Comparison of ENCODE assay signal across 8 cellular contexts in the genomic region with DNA sequence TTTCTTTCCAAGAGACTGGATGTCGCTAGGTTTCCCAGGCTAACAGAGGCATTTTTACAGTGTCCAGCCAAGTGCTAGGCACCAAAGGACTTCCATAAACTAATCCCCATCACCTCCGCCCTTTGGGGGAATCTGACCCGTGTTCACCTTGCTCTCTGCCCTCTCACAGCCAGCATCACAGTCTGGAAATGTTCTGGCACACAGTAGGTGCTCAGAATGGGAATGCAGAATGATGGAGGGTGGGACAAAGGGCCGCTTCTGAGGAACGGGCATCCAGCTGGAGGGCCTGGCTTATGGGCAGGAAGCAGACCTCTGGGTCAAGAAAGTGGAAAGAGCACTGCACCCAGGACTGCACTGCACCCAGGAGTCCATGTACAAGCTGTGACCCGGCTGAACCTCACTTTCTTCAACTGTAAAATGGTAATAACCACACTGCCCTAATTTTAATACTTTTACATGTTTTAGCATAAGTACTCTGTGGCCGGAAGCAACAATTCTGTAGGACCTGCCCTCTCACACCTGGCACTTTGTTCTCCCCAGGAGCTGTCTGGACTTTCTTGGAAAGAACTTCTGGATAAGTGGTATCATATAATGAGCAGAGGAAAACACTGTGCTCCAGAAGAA. TPM values are rescaled to one million over a fixed set of nuclear protein-coding genes. Genes with fewer than 3 reads are reported as not detected.
DNase-seq lines count a peak whose midpoint lies in the region; ATAC-seq and TF ChIP-seq lines count a peak whose summit lies in the region.

No MANE protein-coding gene starts in this region.

- H3K27ac ChIP-seq in thoracic aorta, result peak overlapping the region; percentile 83 to 84

- TF ChIP-seq CTCF in thoracic aorta (IDR thresholded peaks at IDR 0.05), result no peak

- no peak for ATAC-seq in activated naive CD4-positive, alpha-beta T cell treated with anti-CD3 and anti-CD28 coated beads, Interleukin-2, amount 50 U/mL, for 72 hours
- ATAC-seq in left lobe of liver (no peak), thoracic aorta (ENCODE audit: insufficient number of reproducible peaks, low FRiP score, low read depth) (no peak), HG02678 (IDR thresholded peaks at IDR 0.05; ENCODE audit: unreplicated experiment) (no peak)

- H3K36me3 Mint-ChIP-seq in activated CD4-positive, alpha-beta T cell treated with anti-CD3 and anti-CD28 coated beads, Interleukin-2, amount 10 ng/mL, durations not matched to agents 7 days and 5 days (ENCODE audit: low read depth), result peaks cover 6% of the 10 kb centered on the region
- H3K36me3 Mint-ChIP-seq in activated naive CD4-positive, alpha-beta T cell treated with anti-CD3 and anti-CD28 coated beads, Interleukin-2, amount 50 U/mL, for 72 hours, result no peaks in the 10 kb centered on the region

- no peaks in the 10 kb centered on the region for H3K9me3 Mint-ChIP-seq in activated CD4-positive, alpha-beta T cell treated with anti-CD3 and anti-CD28 coated beads, Interleukin-2, amount 10 ng/mL, durations not matched to agents 7 days and 5 days
- H3K9me3 Mint-ChIP-seq in activated naive CD4-positive, alpha-beta T cell treated with anti-CD3 and anti-CD28 coated beads, Interleukin-2, amount 50 U/mL, for 72 hours, result no peaks in the 10 kb centered on the region

- CTCF ChIA-PET in activated CD4-positive, alpha-beta T cell treated with anti-CD3 and anti-CD28 coated beads, Interleukin-2, amount 10 ng/mL, durations not matched to agents 7 days and 5 days (lab: Charles Lee), result interaction anchor here (0.8 to 1.6 kb wide), 12 partner anchors 10 to 322 kb away, joined by 3 to 6 read pairs (median 4); partner anchors contain the start of gene SEC11A

- peaks cover 4 to 21% of the 10 kb centered on the region in 2 donors for H3K4me1 ChIP-seq in thoracic aorta (ENCODE audit: control insufficient read depth in 1 of 2, low read depth in 2 of 2)

- H3K27me3 ChIP-seq in thoracic aorta (replicated peaks; ENCODE audit: insufficient read depth), result no peaks in the 10 kb centered on the region

- H3K4me3 ChIP-seq in thoracic aorta, result peak overlapping the region; percentile 77

- no peaks in the 10 kb centered on the region for H3K27me3 Mint-ChIP-seq in activated CD4-positive, alpha-beta T cell treated with anti-CD3 and anti-CD28 coated beads, Interleukin-2, amount 10 ng/mL, durations not matched to agents 7 days and 5 days

- no peaks in the 10 kb centered on the region for H3K36me3 ChIP-seq in thoracic aorta

- no peak for DNase-seq in activated CD4-positive, alpha-beta T cell treated with anti-CD3 and anti-CD28 coated beads, Interleukin-2, amount 10 ng/mL, durations not matched to agents 7 days and 5 days
- DNase-seq in activated CD4-positive, alpha-beta T cell treated with anti-CD3 and anti-CD28 coated beads, Interleukin-2, amount 50 U/mL, for 48 hours, result no peak
- DNase-seq in activated naive CD4-positive, alpha-beta T cell treated with anti-CD3 and anti-CD28 coated beads, Interleukin-2, amount 50 U/mL, for 72 hours (ENCODE audit: low spot score in 2 of 2), result no peak
- peak; percentile 44 for DNase-seq in left lobe of liver (ENCODE audit: low spot score)
- DNase-seq in thoracic aorta (ENCODE audit: low spot score), result no peak
- DNase-seq in D341Med (ENCODE audit: low spot score), result no peak
- DNase-seq in activated gamma-delta T cell (lab: John Stamatoyannopoulos, UW), result no peak

- peak overlapping the region; percentile 88 for H3K27ac Mint-ChIP-seq in activated CD4-positive, alpha-beta T cell treated with anti-CD3 and anti-CD28 coated beads, Interleukin-2, amount 10 ng/mL, durations not matched to agents 7 days and 5 days
- H3K27ac Mint-ChIP-seq in activated naive CD4-positive, alpha-beta T cell treated with anti-CD3 and anti-CD28 coated beads, Interleukin-2, amount 50 U/mL, for 72 hours, result peak overlapping the region; percentile 72 to 92

- H3K4me1 Mint-ChIP-seq in activated CD4-positive, alpha-beta T cell treated with anti-CD3 and anti-CD28 coated beads, Interleukin-2, amount 10 ng/mL, durations not matched to agents 7 days and 5 days, result peaks cover 36% of the 10 kb centered on the region

- no peaks in the 10 kb centered on the region for H3K9me3 ChIP-seq in thoracic aorta

- H3K4me3 Mint-ChIP-seq in activated CD4-positive, alpha-beta T cell treated with anti-CD3 and anti-CD28 coated beads, Interleukin-2, amount 10 ng/mL, durations not matched to agents 7 days and 5 days, result peak overlapping the region; percentile 73

- POLR2A ChIA-PET in activated CD4-positive, alpha-beta T cell treated with anti-CD3 and anti-CD28 coated beads, Interleukin-2, amount 10 ng/mL, durations not matched to agents 7 days and 5 days (lab: Charles Lee), result interaction anchor here (0.7 to 1.0 kb wide), 3 partner anchors 10 to 28 kb away, joined by 4 to 7 read pairs (median 7); no protein-coding TSS in a partner anchor

RNA-seq across cellular contexts. Expression of gene NMB, which starts 0.9 kb away (rescaled TPM):
- 1 to 10 TPM; 2.8 to 3.8 TPM for total RNA-seq in activated CD4-positive, alpha-beta T cell treated with anti-CD3 and anti-CD28 coated beads, Interleukin-2, amount 10 ng/mL, durations not matched to agents 7 days and 5 days
- total RNA-seq in activated naive CD4-positive, alpha-beta T cell treated with anti-CD3 and anti-CD28 coated beads, Interleukin-2, amount 50 U/mL, for 72 hours, result 1 to 10 TPM; 1.9 to 9.4 TPM
- total RNA-seq in left lobe of liver (0.58 TPM), thoracic aorta (1 to 10 TPM; 2.9 to 8.0 TPM)

RNA-seq across cellular contexts. Expression of gene WDR73, which starts 4.8 kb away (rescaled TPM):
- total RNA-seq in activated CD4-positive, alpha-beta T cell treated with anti-CD3 and anti-CD28 coated beads, Interleukin-2, amount 10 ng/mL, durations not matched to agents 7 days and 5 days, result 10 to 100 TPM; 22.1 to 23.8 TPM
- total RNA-seq in activated naive CD4-positive, alpha-beta T cell treated with anti-CD3 and anti-CD28 coated beads, Interleukin-2, amount 50 U/mL, for 72 hours, result 10 to 100 TPM in 1 of 2 donors, 1 to 10 TPM in 1; 6.9 to 17.5 TPM
- total RNA-seq in left lobe of liver (9.5 TPM), thoracic aorta (10 to 100 TPM; 30.7 to 34.3 TPM)

RNA-seq across cellular contexts. Expression of gene SEC11A, which starts 57.0 kb away (rescaled TPM):
- 100 to 1,000 TPM; 110 to 119 TPM for total RNA-seq in activated CD4-positive, alpha-beta T cell treated with anti-CD3 and anti-CD28 coated beads, Interleukin-2, amount 10 ng/mL, durations not matched to agents 7 days and 5 days
- total RNA-seq in activated naive CD4-positive, alpha-beta T cell treated with anti-CD3 and anti-CD28 coated beads, Interleukin-2, amount 50 U/mL, for 72 hours, result 100 to 1,000 TPM; 111 to 129 TPM
- 59.0 TPM for total RNA-seq in left lobe of liver
- 100 to 1,000 TPM in 1 of 2 donors, 10 to 100 TPM in 1; 97.1 to 122 TPM for total RNA-seq in thoracic aorta

RNA-seq across cellular contexts. Expression of gene ZSCAN2, which starts 58.1 kb away (rescaled TPM):
- total RNA-seq in activated CD4-positive, alpha-beta T cell treated with anti-CD3 and anti-CD28 coated beads, Interleukin-2, amount 10 ng/mL, durations not matched to agents 7 days and 5 days, result 1 to 10 TPM; 6.3 to 6.6 TPM
- 1 to 10 TPM; 5.6 to 6.2 TPM for total RNA-seq in activated naive CD4-positive, alpha-beta T cell treated with anti-CD3 and anti-CD28 coated beads, Interleukin-2, amount 50 U/mL, for 72 hours
- total RNA-seq in left lobe of liver (8.9 TPM), thoracic aorta (1 to 10 TPM; 2.8 to 4.6 TPM)
